Comparison of ENCODE assay signal across 18 cellular contexts in genomic region chr11:61120099-61120864, GRCh38. TPM values are rescaled to one million over a fixed set of nuclear protein-coding genes. Genes with fewer than 3 reads are reported as not detected.
A peak's percentile ranks its signal among the peaks of the same experiment; 100 is the strongest.
DNase-seq lines count a peak whose midpoint lies in the region; ATAC-seq and TF ChIP-seq lines count a peak whose summit lies in the region.
"Had no signal": no experiment of that assay in that cellular context is flagged by ENCODE, and none has a peak within 500 bp of the region (broad histone marks: within the 10 kb centered on the region; RNA-seq: fewer than 3 reads in every experiment).

No MANE protein-coding gene starts in this region.

- no peaks in the 10 kb centered on the region for H3K9me3 Mint-ChIP-seq in activated naive CD4-positive, alpha-beta T cell treated with anti-CD3 and anti-CD28 coated beads, Interleukin-2, amount 50 U/mL, for 24 hours
- peaks cover 6% of the 10 kb centered on the region for H3K9me3 Mint-ChIP-seq in activated T-helper 1 cell treated with anti-CD3 and anti-CD28 coated beads, Interleukin-12 subunit alpha, Interleukin-12 subunit beta, Interleukin-2, Interleukin-4 antibody, amounts not matched to agents 30 ng/mL and 10 ng/mL and 1 ng/mL, durations not matched to agents 14 hours and 24 hours and 36 hours
- H3K9me3 Mint-ChIP-seq: memory B cell had no signal

- no peaks in the 10 kb centered on the region for H3F3A ChIP-seq in MM.1S (ENCODE audit: insufficient read depth, low read length)

- H4K20me1 ChIP-seq in MM.1S (ENCODE audit: insufficient read depth, low read length) = no peaks in the 10 kb centered on the region

- H3K27ac ChIP-seq in aorta (ENCODE audit: low read depth in 1 of 2, low read length in 2 of 2) (no peak overlapping the region), MM.1S (ENCODE audit: low read length) (no peak overlapping the region)
- H3K27ac ChIP-seq: pancreas, PC-9 had no signal

- H3K36me3 ChIP-seq in aorta (ENCODE audit: control insufficient read depth in 1 of 2, insufficient read depth in 2 of 2, low read length in 1 of 2) = no peaks in the 10 kb centered on the region
- H3K36me3 ChIP-seq in MM.1S (replicated peaks; ENCODE audit: insufficient read depth, low read length) = no peaks in the 10 kb centered on the region
- H3K36me3 ChIP-seq: pancreas had no signal

- H3K27me3 ChIP-seq in aorta (ENCODE audit: control insufficient read depth in 1 of 2, insufficient read depth in 2 of 2, low read length in 1 of 2) (no peaks in the 10 kb centered on the region), MM.1S (replicated peaks; ENCODE audit: insufficient read depth, low read length) (no peaks in the 10 kb centered on the region)
- H3K27me3 ChIP-seq: pancreas had no signal

- no peaks in the 10 kb centered on the region for H3K79me2 ChIP-seq in MM.1S (ENCODE audit: low read length)

- intact Hi-C loops in activated T-helper 1 cell treated with anti-CD3 and anti-CD28 coated beads, Interleukin-12 subunit alpha, Interleukin-12 subunit beta, Interleukin-2, Interleukin-4 antibody, amounts not matched to agents 30 ng/mL and 10 ng/mL and 1 ng/mL, durations not matched to agents 14 hours and 24 hours and 36 hours (cut with micrococcal nuclease) = loop anchor here (1.0 kb wide), 1 partner anchor 9 kb away; no protein-coding TSS in a partner anchor
- intact Hi-C loops in aorta (cut with DNase I) = no loop called here

- no peak overlapping the region for H2AFZ ChIP-seq in MM.1S (ENCODE audit: low read length)
- H2AFZ ChIP-seq: PC-9 had no signal

- DNase-seq in activated naive CD4-positive, alpha-beta T cell treated with anti-CD3 and anti-CD28 coated beads, Interleukin-2, amount 50 U/mL, for 16 hours = no peak
- no peak for DNase-seq in activated T-helper 1 cell treated with anti-CD3 and anti-CD28 coated beads, Interleukin-12 subunit alpha, Interleukin-12 subunit beta, Interleukin-2, Interleukin-4 antibody, amounts not matched to agents 30 ng/mL and 10 ng/mL and 1 ng/mL, durations not matched to agents 14 hours and 24 hours and 36 hours (ENCODE audit: low spot score)
- DNase-seq in islet precursor cell (peak; percentile 39), aorta (peak; percentile 20 to 51), DMS114 treated with DMSO at 0.1 percent for 48 hours (lab: John Stamatoyannopoulos, UW; ENCODE audit: unreplicated experiment) (no peak), MM.1S (no peak), SHP77 (lab: John Stamatoyannopoulos, UW) (no peak)
- DNase-seq: foreskin melanocyte, Karpas-422, NCI-H1694, NCI-H524 had no signal

- ATAC-seq in aorta (ENCODE audit: low FRiP score) = no peak
- ATAC-seq: HCT116 had no signal

- no peaks in the 10 kb centered on the region for H3K9me2 ChIP-seq in MM.1S (replicated peaks; ENCODE audit: insufficient read depth, low read length)

- H3K4me1 Mint-ChIP-seq in activated naive CD4-positive, alpha-beta T cell treated with anti-CD3 and anti-CD28 coated beads, Interleukin-2, amount 50 U/mL, for 24 hours = peaks cover 76% of the 10 kb centered on the region
- H3K4me1 Mint-ChIP-seq in activated T-helper 1 cell treated with anti-CD3 and anti-CD28 coated beads, Interleukin-12 subunit alpha, Interleukin-12 subunit beta, Interleukin-2, Interleukin-4 antibody, amounts not matched to agents 30 ng/mL and 10 ng/mL and 1 ng/mL, durations not matched to agents 14 hours and 24 hours and 36 hours (ENCODE audit: low read depth) = peaks cover 58% of the 10 kb centered on the region

- peak overlapping the region; percentile 93 for H3K27ac Mint-ChIP-seq in activated naive CD4-positive, alpha-beta T cell treated with anti-CD3 and anti-CD28 coated beads, Interleukin-2, amount 50 U/mL, for 24 hours
- H3K27ac Mint-ChIP-seq in activated T-helper 1 cell treated with anti-CD3 and anti-CD28 coated beads, Interleukin-12 subunit alpha, Interleukin-12 subunit beta, Interleukin-2, Interleukin-4 antibody, amounts not matched to agents 30 ng/mL and 10 ng/mL and 1 ng/mL, durations not matched to agents 14 hours and 24 hours and 36 hours = peak overlapping the region; percentile 63
- H3K27ac Mint-ChIP-seq: memory B cell had no signal

- no peak overlapping the region for H3K4me2 ChIP-seq in MM.1S (ENCODE audit: low read depth, low read length)
- H3K4me2 ChIP-seq: PC-9 had no signal

- H3K4me3 Mint-ChIP-seq in activated naive CD4-positive, alpha-beta T cell treated with anti-CD3 and anti-CD28 coated beads, Interleukin-2, amount 50 U/mL, for 24 hours = peak overlapping the region; percentile 71
- peak overlapping the region; percentile 66 for H3K4me3 Mint-ChIP-seq in activated T-helper 1 cell treated with anti-CD3 and anti-CD28 coated beads, Interleukin-12 subunit alpha, Interleukin-12 subunit beta, Interleukin-2, Interleukin-4 antibody, amounts not matched to agents 30 ng/mL and 10 ng/mL and 1 ng/mL, durations not matched to agents 14 hours and 24 hours and 36 hours
- H3K4me3 Mint-ChIP-seq: memory B cell had no signal

- no peak for TF ChIP-seq CTCF in MM.1S (IDR thresholded peaks at IDR 0.05; ENCODE audit: low read length)

- no peaks in the 10 kb centered on the region for H3K9me3 ChIP-seq in aorta (ENCODE audit: control insufficient read depth, low read length)
- H3K9me3 ChIP-seq in MM.1S (replicated peaks; ENCODE audit: insufficient read depth, low read length) = no peaks in the 10 kb centered on the region
- H3K9me3 ChIP-seq: pancreas had no signal

- H3K36me3 Mint-ChIP-seq in activated naive CD4-positive, alpha-beta T cell treated with anti-CD3 and anti-CD28 coated beads, Interleukin-2, amount 50 U/mL, for 24 hours = peaks cover 48% of the 10 kb centered on the region
- H3K36me3 Mint-ChIP-seq in activated T-helper 1 cell treated with anti-CD3 and anti-CD28 coated beads, Interleukin-12 subunit alpha, Interleukin-12 subunit beta, Interleukin-2, Interleukin-4 antibody, amounts not matched to agents 30 ng/mL and 10 ng/mL and 1 ng/mL, durations not matched to agents 14 hours and 24 hours and 36 hours (ENCODE audit: low read depth) = peaks cover 78% of the 10 kb centered on the region

- H3K27me3 Mint-ChIP-seq in activated naive CD4-positive, alpha-beta T cell treated with anti-CD3 and anti-CD28 coated beads, Interleukin-2, amount 50 U/mL, for 24 hours = no peaks in the 10 kb centered on the region
- H3K27me3 Mint-ChIP-seq in activated T-helper 1 cell treated with anti-CD3 and anti-CD28 coated beads, Interleukin-12 subunit alpha, Interleukin-12 subunit beta, Interleukin-2, Interleukin-4 antibody, amounts not matched to agents 30 ng/mL and 10 ng/mL and 1 ng/mL, durations not matched to agents 14 hours and 24 hours and 36 hours (ENCODE audit: insufficient read depth) = no peaks in the 10 kb centered on the region

- no peak overlapping the region for H3K9ac ChIP-seq in MM.1S (ENCODE audit: low read length)

- H3K4me3 ChIP-seq in aorta (ENCODE audit: low read length in 2 of 2) (no peak overlapping the region), MM.1S (ENCODE audit: low read length) (no peak overlapping the region)
- H3K4me3 ChIP-seq: pancreas, PC-9, skin epidermis had no signal

- H3K4me1 ChIP-seq in aorta (ENCODE audit: control insufficient read depth in 1 of 2, insufficient read depth in 2 of 2, low read length in 2 of 2) (no peaks in the 10 kb centered on the region), MM.1S (ENCODE audit: low read length) (no peaks in the 10 kb centered on the region)

- WGBS in aorta, 2 donors = 87 to 91% methylated on average over 17 of the region's 17 CpGs

RNA-seq across cellular contexts. Expression of gene CD5, which starts 18.0 kb away (rescaled TPM):
- total RNA-seq in activated T-helper 1 cell treated with anti-CD3 and anti-CD28 coated beads, Interleukin-12 subunit alpha, Interleukin-12 subunit beta, Interleukin-2, Interleukin-4 antibody, amounts not matched to agents 30 ng/mL and 10 ng/mL and 1 ng/mL, durations not matched to agents 14 hours and 24 hours and 36 hours = 336 and 339 TPM in 2 replicates
- 1 to 10 TPM in 1 of 2 donors, under 1 TPM in 1; 0.58 to 1.7 TPM for total RNA-seq in aorta
- under 1 TPM in 1 of 2 donors, not detected in 1; 0.67 TPM for polyA plus RNA-seq in aorta
- total RNA-seq: cardiac septum, PC-9 had no signal

RNA-seq across cellular contexts. Expression of gene VPS37C, which starts 40.9 kb away (rescaled TPM):
- 11.5 and 11.6 TPM in 2 replicates for total RNA-seq in activated T-helper 1 cell treated with anti-CD3 and anti-CD28 coated beads, Interleukin-12 subunit alpha, Interleukin-12 subunit beta, Interleukin-2, Interleukin-4 antibody, amounts not matched to agents 30 ng/mL and 10 ng/mL and 1 ng/mL, durations not matched to agents 14 hours and 24 hours and 36 hours
- total RNA-seq in aorta = 10 to 100 TPM; 29.8 to 39.9 TPM
- 10 to 100 TPM; 12.7 to 14.0 TPM for polyA plus RNA-seq in aorta

Comparison
In these comparisons a context has a peak if more than half of its experiments do, and no peak if none do; other contexts are left out.
1. DNase-seq: peak in islet precursor cell (single experiment) and aorta (2 of 2); none in activated naive CD4-positive, alpha-beta T cell treated with anti-CD3 and anti-CD28 coated beads, Interleukin-2, amount 50 U/mL, for 16 hours (single experiment), activated T-helper 1 cell treated with anti-CD3 and anti-CD28 coated beads, Interleukin-12 subunit alpha, Interleukin-12 subunit beta, Interleukin-2, Interleukin-4 antibody, amounts not matched to agents 30 ng/mL and 10 ng/mL and 1 ng/mL, durations not matched to agents 14 hours and 24 hours and 36 hours (single experiment), DMS114 treated with DMSO at 0.1 percent for 48 hours (single experiment), MM.1S (single experiment) and SHP77 (0 of 2).
2. RNA of gene CD5, which starts 18.0 kb away (total RNA-seq): 336 to 339 TPM in activated T-helper 1 cell treated with anti-CD3 and anti-CD28 coated beads, Interleukin-12 subunit alpha, Interleukin-12 subunit beta, Interleukin-2, Interleukin-4 antibody, amounts not matched to agents 30 ng/mL and 10 ng/mL and 1 ng/mL, durations not matched to agents 14 hours and 24 hours and 36 hours; 0.58 to 1.7 TPM in aorta; every median in the first group is over 100 times any median in the second.